Comparison of ENCODE assay signal across 1 cellular context in the genomic region with DNA sequence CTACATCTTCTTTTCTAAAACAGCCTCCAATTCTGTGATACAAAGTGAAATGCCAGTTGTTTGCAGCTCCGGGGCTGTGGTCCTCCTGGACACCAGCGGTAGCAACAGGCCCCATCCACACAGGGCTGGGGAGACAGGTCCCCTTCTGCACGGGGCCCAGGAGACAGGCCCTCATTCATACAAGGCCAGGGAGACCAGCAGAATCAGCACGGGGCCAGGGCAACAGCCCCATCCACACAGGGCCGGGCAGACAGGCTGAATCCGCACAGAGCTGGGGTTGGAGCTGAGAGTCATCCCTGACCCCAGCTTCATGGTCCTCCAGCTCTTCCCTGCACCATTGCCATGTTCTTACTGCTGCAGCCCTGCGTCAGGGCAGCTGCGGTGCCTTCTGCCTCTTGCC.
TF ChIP-seq lines count a peak whose summit lies in the region.

No MANE protein-coding gene starts in this region.

TF ChIP-seq in H1, 55 proteins besides CTCF, POLR2A, EP300 and RAD21 (continued from another document):
- no peak for TF ChIP-seq MAFK (IDR thresholded peaks at IDR 0.05; ENCODE audit: low read depth, low read length)
- no peak for TF ChIP-seq HDAC6 (IDR thresholded peaks at IDR 0.05; ENCODE audit: low read depth, low read length)
- no peak for TF ChIP-seq SAP30 (IDR thresholded peaks at IDR 0.05; ENCODE audit: insufficient read depth, insufficient replicate concordance, low read length)
- no peak for TF ChIP-seq CREB1 (IDR thresholded peaks at IDR 0.05)
- no peak for TF ChIP-seq TAF1 (IDR thresholded peaks at IDR 0.05; ENCODE audit: low read depth, low read length)
- TF ChIP-seq CHD1 (IDR thresholded peaks at IDR 0.05; ENCODE audit: low read depth, low read length), result no peak
- TF ChIP-seq POLR2AphosphoS5 (IDR thresholded peaks at IDR 0.05; ENCODE audit: low read depth, low read length), result no peak
- TF ChIP-seq ATF2 (IDR thresholded peaks at IDR 0.05; ENCODE audit: low read length), result no peak
